24 cellular contexts compared by ENCODE assay signal in genomic region chr19:558770-559439, GRCh38. TPM values are rescaled to one million over a fixed set of nuclear protein-coding genes. Genes with fewer than 3 reads are reported as not detected.
DNase-seq lines count a peak whose midpoint lies in the region; ATAC-seq, FAIRE-seq and TF ChIP-seq lines count a peak whose summit lies in the region.
"Had no signal": no experiment of that assay in that cellular context is flagged by ENCODE, and none has a peak within 500 bp of the region (broad histone marks: within the 10 kb centered on the region; RNA-seq: fewer than 3 reads in every experiment).

No MANE protein-coding gene starts in this region.

- DNase-seq in EH (ENCODE audit: low read depth) (peak; percentile 23), caudate nucleus (lab: John Stamatoyannopoulos, UW) (peak in 8 of 61 donors; percentile 3 to 37 (median 18)), kidney (peak; percentile 83), osteocyte (ENCODE audit: extremely low spot score, unreplicated experiment) (peak; percentile 82), ACHN (no peak)
- DNase-seq: activated CD4-positive, alpha-beta memory T cell treated with anti-CD3 and anti-CD28 coated beads for 36 hours; activated naive CD8-positive, alpha-beta T cell treated with anti-CD3 and anti-CD28 coated beads, Interleukin-2, amount 50 U/mL, for 24 hours; activated T-cell treated with anti-CD3 and anti-CD28 coated beads, Interleukin-2, amount 50 U/mL, for 48 hours; cerebellar nuclear complex; glutamatergic neuron; HCEC 1CT; MV-4-11; NCI-H2081; NCI-H524; OCI-M1; stimulated activated CD4-positive, alpha-beta T cell treated with anti-CD3 and anti-CD28 coated beads, Interleukin-4, amount 100 ng/mL, for 1 hour had no signal

- intact Hi-C loops in kidney (cut with DNase I): no loop called here

- H3K9ac ChIP-seq in kidney (ENCODE audit: low read length in 2 of 2): no peak overlapping the region

- H3K36me3 ChIP-seq in kidney (ENCODE audit: control insufficient read depth in 1 of 2, insufficient read depth in 2 of 2, low read length in 2 of 2): no peaks in the 10 kb centered on the region

- no peaks in the 10 kb centered on the region for H3K9me3 Mint-ChIP-seq in osteocyte (ENCODE audit: unreplicated experiment)
- H3K9me3 Mint-ChIP-seq: activated CD4-positive, alpha-beta memory T cell treated with anti-CD3 and anti-CD28 coated beads for 36 hours; activated naive CD8-positive, alpha-beta T cell treated with anti-CD3 and anti-CD28 coated beads, Interleukin-2, amount 50 U/mL, for 24 hours; naive thymus-derived CD8-positive, alpha-beta T cell had no signal

- H3K27ac Mint-ChIP-seq in osteocyte (ENCODE audit: unreplicated experiment): no peak overlapping the region
- H3K27ac Mint-ChIP-seq: activated CD4-positive, alpha-beta memory T cell treated with anti-CD3 and anti-CD28 coated beads for 36 hours; activated naive CD8-positive, alpha-beta T cell treated with anti-CD3 and anti-CD28 coated beads, Interleukin-2, amount 50 U/mL, for 24 hours had no signal

- TF ChIP-seq CTCF in kidney (IDR thresholded peaks at IDR 0.05; ENCODE audit: borderline replicate concordance, extremely low read depth, insufficient read depth): no peak
- TF ChIP-seq CTCF in osteocyte (IDR thresholded peaks at IDR 0.05): no peak

- H3K4me1 ChIP-seq in kidney (ENCODE audit: control insufficient read depth in 1 of 2, insufficient read depth in 1 of 2, low read depth in 1 of 2, low read length in 2 of 2): no peaks in the 10 kb centered on the region

- no peaks in the 10 kb centered on the region for H3K36me3 Mint-ChIP-seq in osteocyte (ENCODE audit: unreplicated experiment)
- H3K36me3 Mint-ChIP-seq: activated CD4-positive, alpha-beta memory T cell treated with anti-CD3 and anti-CD28 coated beads for 36 hours; naive thymus-derived CD8-positive, alpha-beta T cell had no signal

- ATAC-seq in GM18909 (IDR thresholded peaks at IDR 0.05; ENCODE audit: poor library complexity, unreplicated experiment) (no peak), HG03135 (IDR thresholded peaks at IDR 0.05; ENCODE audit: unreplicated experiment) (no peak), GM18873 (IDR thresholded peaks at IDR 0.05; ENCODE audit: low FRiP score, unreplicated experiment) (no peak)
- ATAC-seq: activated naive CD8-positive, alpha-beta T cell treated with anti-CD3 and anti-CD28 coated beads, Interleukin-2, amount 50 U/mL, for 24 hours; naive thymus-derived CD8-positive, alpha-beta T cell had no signal

- H3K27me3 Mint-ChIP-seq in osteocyte (ENCODE audit: unreplicated experiment): no peaks in the 10 kb centered on the region
- H3K27me3 Mint-ChIP-seq: activated CD4-positive, alpha-beta memory T cell treated with anti-CD3 and anti-CD28 coated beads for 36 hours; activated naive CD8-positive, alpha-beta T cell treated with anti-CD3 and anti-CD28 coated beads, Interleukin-2, amount 50 U/mL, for 24 hours; naive thymus-derived CD8-positive, alpha-beta T cell had no signal

- in situ Hi-C loops in ACHN (cut with HindIII; ENCODE audit: low pct_ligation_motif_present, low pct_unique_long_range_greater_than_20kb, low sequenced_read_pairs): no loop called here

- no peak for FAIRE-seq in kidney (lab: Jason Lieb, UNC)
- FAIRE-seq: GM12891, urothelium cell line had no signal

- H3K27ac ChIP-seq in caudate nucleus (ENCODE audit: low read depth, low read length) (peak overlapping the region; percentile 54), kidney (ENCODE audit: low read depth in 2 of 2, low read length in 2 of 2) (no peak overlapping the region)

- no peak overlapping the region for H3K4me3 ChIP-seq in kidney (ENCODE audit: low read length in 2 of 2)

- peaks cover 15% of the 10 kb centered on the region for H3K4me1 Mint-ChIP-seq in osteocyte (ENCODE audit: unreplicated experiment)
- H3K4me1 Mint-ChIP-seq: activated naive CD8-positive, alpha-beta T cell treated with anti-CD3 and anti-CD28 coated beads, Interleukin-2, amount 50 U/mL, for 24 hours had no signal

- H3K4me3 Mint-ChIP-seq in osteocyte (ENCODE audit: unreplicated experiment): no peak overlapping the region
- H3K4me3 Mint-ChIP-seq: activated CD4-positive, alpha-beta memory T cell treated with anti-CD3 and anti-CD28 coated beads for 36 hours; activated naive CD8-positive, alpha-beta T cell treated with anti-CD3 and anti-CD28 coated beads, Interleukin-2, amount 50 U/mL, for 24 hours; naive thymus-derived CD8-positive, alpha-beta T cell had no signal

- no peaks in the 10 kb centered on the region for H3K9me3 ChIP-seq in kidney (ENCODE audit: control insufficient read depth in 1 of 2, low read length in 2 of 2)

RNA-seq across cellular contexts. Expression of gene BSG, which starts 13.5 kb away (rescaled TPM):
- total RNA-seq in kidney (554 TPM), osteocyte (816 and 859 TPM in 2 replicates)
- 984 TPM for polyA plus RNA-seq in kidney (ENCODE audit: insufficient read depth, low read depth, low replicate concordance)

RNA-seq across cellular contexts. Expression of gene GZMM, which starts 15.1 kb away (rescaled TPM):
- 2.8 TPM for total RNA-seq in kidney
- polyA plus RNA-seq in kidney (ENCODE audit: insufficient read depth, low read depth, low replicate concordance): not detected
- total RNA-seq in osteocyte: not detected in 2 replicates
- total RNA-seq: kidney epithelial cell had no signal
- polyA plus RNA-seq: AG04450 had no signal

RNA-seq across cellular contexts. Expression of gene CDC34, which starts 27.3 kb away (rescaled TPM):
- total RNA-seq in kidney: 33.8 TPM
- polyA plus RNA-seq in kidney (ENCODE audit: insufficient read depth, low read depth, low replicate concordance): 72.3 TPM
- 65.3 and 69.0 TPM in 2 replicates for total RNA-seq in osteocyte

RNA-seq across cellular contexts. Expression of gene HCN2, which starts 30.8 kb away (rescaled TPM):
- total RNA-seq in kidney (0.31 TPM), osteocyte (27.2 and 28.3 TPM in 2 replicates)
- 1.3 TPM for polyA plus RNA-seq in kidney (ENCODE audit: insufficient read depth, low read depth, low replicate concordance)

RNA-seq across cellular contexts. Expression of gene TPGS1, which starts 51.6 kb away (rescaled TPM):
- total RNA-seq in kidney (23.1 TPM), osteocyte (24.3 and 25.4 TPM in 2 replicates)
- polyA plus RNA-seq in kidney (ENCODE audit: insufficient read depth, low read depth, low replicate concordance): 17.9 TPM
